In genomic region chr14:59464651-59465569, GRCh38 we compare ENCODE assay signal across 1 cellular context.
TF ChIP-seq lines count a peak whose summit lies in the region.

Gene GPR135 (minus strand): TSS chr14:59465380. CDS start chr14:59465226, 154 bp downstream.

TF ChIP-seq in HepG2, 621 proteins besides CTCF, POLR2A, EP300 and RAD21 (continued from another document and continues in another):
- peak; percentile 67; the same call in 1 of the 2 replicates for TF ChIP-seq ARID4A (CRISPR knock-in tag; IDR thresholded peaks at IDR 0.05; ENCODE audit: borderline replicate concordance)
- peak; percentile 83; the same call in 1 of the 2 replicates for TF ChIP-seq ZMAT3 (CRISPR knock-in tag; conservative IDR thresholded peaks at IDR 0.05)
- no peak for TF ChIP-seq ZNF550 (CRISPR knock-in tag; IDR thresholded peaks at IDR 0.05; ENCODE audit: borderline replicate concordance)
- peak; percentile 53; the same call in 1 of the 2 replicates for TF ChIP-seq JDP2 (CRISPR knock-in tag; IDR thresholded peaks at IDR 0.05; ENCODE audit: borderline replicate concordance)
- peak; percentile 67; the same call in 1 of the 2 replicates for TF ChIP-seq ATF7-NPFF (CRISPR knock-in tag; IDR thresholded peaks at IDR 0.05; ENCODE audit: low read depth)
- TF ChIP-seq POLR2G (IDR thresholded peaks at IDR 0.05; ENCODE audit: low read depth, low read length), result peak; percentile 22; the same call in 1 of the 2 replicates
- TF ChIP-seq ZNF616 (CRISPR knock-in tag; IDR thresholded peaks at IDR 0.05; ENCODE audit: low read depth), result peak; percentile 86; the same call in 1 of the 2 replicates
- TF ChIP-seq RBM39 (IDR thresholded peaks at IDR 0.05; ENCODE audit: low read depth, low read length, poor library complexity, severe bottlenecking), result no peak
- TF ChIP-seq AGO2 (optimal IDR thresholded peaks at IDR 0.05; ENCODE audit: low read depth, low read length), result peak; percentile 11
- 0 out of 2 replicates have a peak, but pooled peaks have one; percentile 22 for TF ChIP-seq ARNT2 (CRISPR knock-in tag; IDR thresholded peaks at IDR 0.05; ENCODE audit: low read depth)
- TF ChIP-seq HNF4A (CRISPR knock-in tag; IDR thresholded peaks at IDR 0.05), result 0 out of 2 replicates have a peak, but pooled peaks have one; percentile 20
- TF ChIP-seq ZNF768 (CRISPR knock-in tag; IDR thresholded peaks at IDR 0.05), result peak; percentile 51; the same call in 1 of the 2 replicates
- 0 out of 2 replicates have a peak, but pooled peaks have one; percentile 26 for TF ChIP-seq ZNF639 (CRISPR knock-in tag; conservative IDR thresholded peaks at IDR 0.05)
- TF ChIP-seq MAZ (IDR thresholded peaks at IDR 0.05; ENCODE audit: borderline replicate concordance, low read depth, low read length), result no peak
- peak; percentile 79 for TF ChIP-seq MAZ (CRISPR knock-in tag; IDR thresholded peaks at IDR 0.05; ENCODE audit: low read depth)
- peak; percentile 53; the same call in 1 of the 2 replicates for TF ChIP-seq ZBED4 (CRISPR knock-in tag; IDR thresholded peaks at IDR 0.05; ENCODE audit: borderline replicate concordance)
- TF ChIP-seq HNRNPLL (IDR thresholded peaks at IDR 0.05; ENCODE audit: low read depth, low read length, poor library complexity, severe bottlenecking), result peak; percentile 59
- no peak for TF ChIP-seq RBAK (CRISPR knock-in tag; IDR thresholded peaks at IDR 0.05)
- TF ChIP-seq ZNF441 (CRISPR knock-in tag; IDR thresholded peaks at IDR 0.05; ENCODE audit: borderline replicate concordance), result peak; percentile 60; the same call in 1 of the 2 replicates
- 0 out of 2 replicates have a peak, but pooled peaks have one; percentile 33 for TF ChIP-seq ZNF34 (CRISPR knock-in tag; IDR thresholded peaks at IDR 0.05; ENCODE audit: borderline replicate concordance)
- TF ChIP-seq ZNF282 (IDR thresholded peaks at IDR 0.05; ENCODE audit: partially characterized antibody), result no peak
- TF ChIP-seq ZBTB4 (CRISPR knock-in tag; IDR thresholded peaks at IDR 0.05; ENCODE audit: borderline replicate concordance), result no peak
- no peak for TF ChIP-seq ZNF362 (CRISPR knock-in tag; IDR thresholded peaks at IDR 0.05; ENCODE audit: borderline replicate concordance)
- TF ChIP-seq CCDC6 (CRISPR knock-in tag; IDR thresholded peaks at IDR 0.05), result peak; percentile 32; the same call in 1 of the 2 replicates
- no peak for TF ChIP-seq ZNF660 (CRISPR knock-in tag; IDR thresholded peaks at IDR 0.05; ENCODE audit: borderline replicate concordance, low read depth)
- no peak for TF ChIP-seq ZNF891 (CRISPR knock-in tag; IDR thresholded peaks at IDR 0.05)
- TF ChIP-seq MEIS1 (CRISPR knock-in tag; IDR thresholded peaks at IDR 0.05; ENCODE audit: borderline replicate concordance), result no peak; the same call in 1 of the 2 replicates
- TF ChIP-seq HNF4G (IDR thresholded peaks at IDR 0.05; ENCODE audit: borderline replicate concordance, low read depth, low read length), result no peak
- no peak for TF ChIP-seq HNF4G (CRISPR knock-in tag; IDR thresholded peaks at IDR 0.05; ENCODE audit: borderline replicate concordance, low read depth)
- TF ChIP-seq ZNF607 (CRISPR knock-in tag; IDR thresholded peaks at IDR 0.05; ENCODE audit: borderline replicate concordance), result 0 out of 2 replicates have a peak, but pooled peaks have one; percentile 49
- 0 out of 2 replicates have a peak, but pooled peaks have one; percentile 33 for TF ChIP-seq ZNF850 (CRISPR knock-in tag; conservative IDR thresholded peaks at IDR 0.05)
- TF ChIP-seq CHCHD3 (CRISPR knock-in tag; IDR thresholded peaks at IDR 0.05), result 0 out of 2 replicates have a peak, but pooled peaks have one; percentile 25
- TF ChIP-seq ZEB1 (IDR thresholded peaks at IDR 0.05; ENCODE audit: insufficient replicate concordance, low read depth), result no peak
- TF ChIP-seq MXI1 (IDR thresholded peaks at IDR 0.05; ENCODE audit: borderline replicate concordance, low read depth, low read length), result peak; percentile 24; the same call in 1 of the 3 replicates
- TF ChIP-seq SNAPC5 (CRISPR knock-in tag; IDR thresholded peaks at IDR 0.05; ENCODE audit: borderline replicate concordance), result 0 out of 2 replicates have a peak, but pooled peaks have one; percentile 19
- no peak; the same call in 1 of the 2 replicates for TF ChIP-seq ZSCAN31 (CRISPR knock-in tag; IDR thresholded peaks at IDR 0.05; ENCODE audit: low read depth)
- TF ChIP-seq MYPOP (CRISPR knock-in tag; IDR thresholded peaks at IDR 0.05), result peak; percentile 57; the same call in 1 of the 2 replicates
- peak; percentile 73 for TF ChIP-seq RFX3 (CRISPR knock-in tag; IDR thresholded peaks at IDR 0.05)
- 0 out of 2 replicates have a peak, but pooled peaks have one; percentile 35 for TF ChIP-seq ZNF510 (CRISPR knock-in tag; IDR thresholded peaks at IDR 0.05; ENCODE audit: low read depth)
- TF ChIP-seq ZNF800 (CRISPR knock-in tag; IDR thresholded peaks at IDR 0.05), result 0 out of 2 replicates have a peak, but pooled peaks have one; percentile 50
- TF ChIP-seq TMF1 (CRISPR knock-in tag; IDR thresholded peaks at IDR 0.05; ENCODE audit: low read depth), result peak; percentile 68; the same call in 1 of the 2 replicates
- TF ChIP-seq ISX (CRISPR knock-in tag; conservative IDR thresholded peaks at IDR 0.05), result no peak
- TF ChIP-seq FOXJ3 (CRISPR knock-in tag; IDR thresholded peaks at IDR 0.05; ENCODE audit: borderline replicate concordance), result peak; percentile 24; the same call in 1 of the 2 replicates
- TF ChIP-seq HOXD1 (CRISPR knock-in tag; IDR thresholded peaks at IDR 0.05), result peak; percentile 29; the same call in 1 of the 2 replicates
- peak; percentile 72; the same call in 1 of the 2 replicates for TF ChIP-seq MTF2 (CRISPR knock-in tag; IDR thresholded peaks at IDR 0.05; ENCODE audit: borderline replicate concordance)
- peak; percentile 60 for TF ChIP-seq FOXA3 (CRISPR knock-in tag; IDR thresholded peaks at IDR 0.05)
